ENCODE assay signal across 8 cellular contexts in genomic region chr15:38699633-38700230, GRCh38.
A peak's percentile ranks its signal among the peaks of the same experiment; 100 is the strongest.
DNase-seq lines count a peak whose midpoint lies in the region; ATAC-seq and TF ChIP-seq lines count a peak whose summit lies in the region.

No MANE protein-coding gene starts in this region.

- no peak overlapping the region for H3K4me3 Mint-ChIP-seq in activated CD4-positive, alpha-beta T cell treated with anti-CD3 and anti-CD28 coated beads, Interleukin-2, amount 10 ng/mL, durations not matched to agents 24 days and 14 days

- H3K9me3 Mint-ChIP-seq in activated CD4-positive, alpha-beta T cell treated with anti-CD3 and anti-CD28 coated beads, Interleukin-2, amount 10 ng/mL, durations not matched to agents 24 days and 14 days: no peaks in the 10 kb centered on the region

- peaks cover 57% of the 10 kb centered on the region for H3K4me1 Mint-ChIP-seq in activated CD4-positive, alpha-beta T cell treated with anti-CD3 and anti-CD28 coated beads, Interleukin-2, amount 10 ng/mL, durations not matched to agents 24 days and 14 days

- peak overlapping the region; percentile 65 for H3K27ac Mint-ChIP-seq in activated CD4-positive, alpha-beta T cell treated with anti-CD3 and anti-CD28 coated beads, Interleukin-2, amount 10 ng/mL, durations not matched to agents 24 days and 14 days

- intact Hi-C loops in activated CD4-positive, alpha-beta T cell treated with anti-CD3 and anti-CD28 coated beads, Interleukin-2, amount 10 ng/mL, durations not matched to agents 24 days and 14 days (cut with micrococcal nuclease): loop anchor here (1.0 to 10.0 kb wide), 4 partner anchors 155 to 928 kb away; no protein-coding TSS in a partner anchor

- TF ChIP-seq CTCF in GM12872 (IDR thresholded peaks at IDR 0.05; ENCODE audit: insufficient read depth, low read depth, low read length): peak; percentile 95

- DNase-seq in A172 (ENCODE audit: low spot score) (peak; percentile 54), NCI-H524 treated with DMSO at 0.1 percent for 48 hours (lab: John Stamatoyannopoulos, UW) (peak; percentile 8), midbrain (lab: John Stamatoyannopoulos, UW) (peak; percentile 35)
- peak; percentile 92 for DNase-seq in activated CD4-positive, alpha-beta T cell treated with anti-CD3 and anti-CD28 coated beads, Interleukin-2, amount 10 ng/mL, durations not matched to agents 24 days and 14 days
- DNase-seq in effector CD4-positive, alpha-beta T cell: peak; percentile 54
- DNase-seq in stimulated activated naive CD4-positive, alpha-beta T cell (lab: John Stamatoyannopoulos, UW): peak; percentile 36 to 78 (median 56)

- H3K36me3 Mint-ChIP-seq in activated CD4-positive, alpha-beta T cell treated with anti-CD3 and anti-CD28 coated beads, Interleukin-2, amount 10 ng/mL, durations not matched to agents 24 days and 14 days (ENCODE audit: low read depth): no peaks in the 10 kb centered on the region

- ATAC-seq in HG02981 (IDR thresholded peaks at IDR 0.05; ENCODE audit: unreplicated experiment): peak; percentile 49

- no peaks in the 10 kb centered on the region for H3K27me3 Mint-ChIP-seq in activated CD4-positive, alpha-beta T cell treated with anti-CD3 and anti-CD28 coated beads, Interleukin-2, amount 10 ng/mL, durations not matched to agents 24 days and 14 days

Comparison
In these comparisons a context has a peak if more than half of its experiments do, and no peak if none do; other contexts are left out.
1. Peak in every context shown above with its lines: DNase-seq and ATAC-seq.
2. DNase-seq: peak in every context shown above with its lines; median percentile 92 in activated CD4-positive, alpha-beta T cell treated with anti-CD3 and anti-CD28 coated beads, Interleukin-2, amount 10 ng/mL, durations not matched to agents 24 days and 14 days; 56 in stimulated activated naive CD4-positive, alpha-beta T cell; 54 in A172; 54 in effector CD4-positive, alpha-beta T cell; 35 in midbrain; 8 in NCI-H524 treated with DMSO at 0.1 percent for 48 hours.